Comparison of ENCODE assay signal across 9 cellular contexts in the genomic region with DNA sequence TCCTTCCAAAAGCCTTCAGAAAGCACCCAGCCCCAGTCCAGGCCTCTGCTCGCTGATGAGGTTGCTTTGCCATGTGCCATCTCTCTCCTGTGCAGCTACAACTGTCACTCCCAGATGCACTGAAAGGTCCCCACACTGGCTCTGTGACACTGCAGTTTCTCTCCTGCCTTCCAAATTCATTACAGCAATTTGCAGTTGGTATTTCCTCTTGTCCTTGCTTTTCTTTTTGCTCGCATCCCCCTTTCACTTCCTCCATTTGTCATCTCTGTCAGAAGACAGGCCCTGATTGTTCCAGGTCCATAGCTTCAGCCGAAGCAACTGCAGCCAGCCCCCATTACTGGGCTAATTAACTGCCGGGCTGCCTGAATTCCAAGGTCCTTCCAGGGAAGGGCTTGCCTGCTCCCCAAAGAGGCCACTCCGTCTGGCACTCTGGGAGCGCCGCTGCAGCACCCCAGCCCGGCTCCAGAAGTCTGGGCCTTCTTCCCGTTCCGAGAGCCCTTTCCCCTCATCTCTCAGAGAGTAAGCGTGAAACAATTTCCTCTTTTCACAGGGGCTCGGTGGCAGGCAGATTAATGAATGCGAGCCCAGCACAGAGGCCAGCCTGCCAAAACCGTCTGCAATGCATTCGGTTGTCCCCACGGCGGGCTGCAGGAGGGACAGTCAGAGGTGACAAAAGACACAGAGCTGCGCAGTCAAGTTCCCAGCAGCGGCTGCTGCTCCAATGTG.
A peak's percentile ranks its signal among the peaks of the same experiment; 100 is the strongest.
DNase-seq lines count a peak whose midpoint lies in the region; ATAC-seq lines count a peak whose summit lies in the region.
"Had no signal": no experiment of that assay in that cellular context is flagged by ENCODE, and none has a peak within 500 bp of the region (broad histone marks: within the 10 kb centered on the region; RNA-seq: fewer than 3 reads in every experiment).

No MANE protein-coding gene starts in this region.

- no peaks in the 10 kb centered on the region for H3K36me3 Mint-ChIP-seq in activated CD4-positive, alpha-beta T cell treated with anti-CD3 and anti-CD28 coated beads for 36 hours (ENCODE audit: low read depth)

- no peak overlapping the region for H3K27ac Mint-ChIP-seq in activated CD4-positive, alpha-beta T cell treated with anti-CD3 and anti-CD28 coated beads for 36 hours

- H3K9me3 ChIP-seq in neuron (ENCODE audit: low read length) = no peaks in the 10 kb centered on the region

- H3K4me1 Mint-ChIP-seq in activated CD4-positive, alpha-beta T cell treated with anti-CD3 and anti-CD28 coated beads for 36 hours = no peaks in the 10 kb centered on the region

- DNase-seq in AG20443 (ENCODE audit: low spot score) (peak; percentile 50), SK-N-DZ (ENCODE audit: low spot score) (peak; percentile 41), germinal center (ENCODE audit: low spot score) (peak; percentile 24), NCI-H345 treated with DMSO at 0.1 percent for 48 hours (lab: John Stamatoyannopoulos, UW; ENCODE audit: unreplicated experiment) (no peak)
- no peak for DNase-seq in activated CD4-positive, alpha-beta T cell treated with anti-CD3 and anti-CD28 coated beads for 36 hours
- DNase-seq: activated CD8-positive, alpha-beta memory T cell treated with anti-CD3 and anti-CD28 coated beads, Interleukin-2, amount 50 U/mL, for 48 hours had no signal

- H3K9me3 Mint-ChIP-seq in activated CD4-positive, alpha-beta T cell treated with anti-CD3 and anti-CD28 coated beads for 36 hours (ENCODE audit: low read depth) = peaks cover 12% of the 10 kb centered on the region

- no peak overlapping the region for H3K4me3 Mint-ChIP-seq in activated CD4-positive, alpha-beta T cell treated with anti-CD3 and anti-CD28 coated beads for 36 hours

- H3K36me3 ChIP-seq in neuron (ENCODE audit: insufficient read depth, low read length) = no peaks in the 10 kb centered on the region

- H3K4me1 ChIP-seq in neuron (ENCODE audit: insufficient read depth, low read length) = peaks cover 23% of the 10 kb centered on the region

- H3K27me3 Mint-ChIP-seq in activated CD4-positive, alpha-beta T cell treated with anti-CD3 and anti-CD28 coated beads for 36 hours = no peaks in the 10 kb centered on the region

- CTCF ChIA-PET in activated CD4-positive, alpha-beta T cell treated with anti-CD3 and anti-CD28 coated beads for 36 hours (lab: Charles Lee) = interaction anchor here (0.7 kb wide), 1 partner anchor 90 kb away, joined by 3 read pairs; no protein-coding TSS in a partner anchor

- peak overlapping the region; percentile 46 for H3K4me3 ChIP-seq in neuron (ENCODE audit: low read length)

- intact Hi-C loops in activated CD4-positive, alpha-beta T cell treated with anti-CD3 and anti-CD28 coated beads for 36 hours (cut with DNase I, micrococcal nuclease) = no loop called here

- POLR2A ChIA-PET in activated CD4-positive, alpha-beta T cell treated with anti-CD3 and anti-CD28 coated beads for 36 hours (lab: Charles Lee) = no interaction called here

- no peak for ATAC-seq in activated CD4-positive, alpha-beta T cell treated with anti-CD3 and anti-CD28 coated beads for 36 hours
- no peak for ATAC-seq in HG03039 (IDR thresholded peaks at IDR 0.05; ENCODE audit: unreplicated experiment)
- no peak for ATAC-seq in GM21717 (IDR thresholded peaks at IDR 0.05; ENCODE audit: unreplicated experiment)

- H3K27me3 ChIP-seq in neuron (ENCODE audit: insufficient read depth, low read length) = no peaks in the 10 kb centered on the region

- H2AFZ ChIP-seq in neuron (ENCODE audit: low read depth, low read length) = peak overlapping the region; percentile 81

Comparison
In these comparisons a context has a peak if more than half of its experiments do, and no peak if none do; other contexts are left out.
1. DNase-seq: peak in AG20443 (single experiment), SK-N-DZ (single experiment) and germinal center (single experiment); none in NCI-H345 treated with DMSO at 0.1 percent for 48 hours (single experiment) and activated CD4-positive, alpha-beta T cell treated with anti-CD3 and anti-CD28 coated beads for 36 hours (single experiment).